ENCODE assay signal across 8 cellular contexts in genomic region chr6:158002951-158003853, GRCh38. TPM values are rescaled to one million over a fixed set of nuclear protein-coding genes. Genes with fewer than 3 reads are reported as not detected.
A peak's percentile ranks its signal among the peaks of the same experiment; 100 is the strongest.
DNase-seq lines count a peak whose midpoint lies in the region; ATAC-seq and TF ChIP-seq lines count a peak whose summit lies in the region.

No MANE protein-coding gene starts in this region.

- H3K4me1 Mint-ChIP-seq in activated naive CD4-positive, alpha-beta T cell treated with anti-CD3 and anti-CD28 coated beads, Interleukin-2, amount 50 U/mL, for 24 hours = peaks cover 69% of the 10 kb centered on the region

- no peak overlapping the region for H3K4me3 ChIP-seq in sigmoid colon

- no peak for TF ChIP-seq CTCF in sigmoid colon (IDR thresholded peaks at IDR 0.05)

- no peak overlapping the region for H3K4me3 Mint-ChIP-seq in activated naive CD4-positive, alpha-beta T cell treated with anti-CD3 and anti-CD28 coated beads, Interleukin-2, amount 50 U/mL, for 24 hours

- ATAC-seq in HG03378 (IDR thresholded peaks at IDR 0.05; ENCODE audit: unreplicated experiment) = no peak

- H3K27me3 Mint-ChIP-seq in activated naive CD4-positive, alpha-beta T cell treated with anti-CD3 and anti-CD28 coated beads, Interleukin-2, amount 50 U/mL, for 24 hours = no peaks in the 10 kb centered on the region

- no peaks in the 10 kb centered on the region for H3K9me3 ChIP-seq in sigmoid colon

- no peak for TF ChIP-seq POLR2A in sigmoid colon (IDR thresholded peaks at IDR 0.05)

- H3K27ac ChIP-seq in sigmoid colon = peak overlapping the region; percentile 77 to 90 (median 82)

- peak overlapping the region; percentile 41 for H3K27ac Mint-ChIP-seq in activated naive CD4-positive, alpha-beta T cell treated with anti-CD3 and anti-CD28 coated beads, Interleukin-2, amount 50 U/mL, for 24 hours

- DNase-seq in DMS 273 (lab: John Stamatoyannopoulos, UW; ENCODE audit: unreplicated experiment) (peak; percentile 43), DMS 273 treated with DMSO at 0.1 percent for 48 hours (lab: John Stamatoyannopoulos, UW) (no peak), cardiac septum (ENCODE audit: low spot score) (peak; percentile 81), sigmoid colon (peak; percentile 87), DMS79 treated with DMSO at 0.1 percent for 48 hours (lab: John Stamatoyannopoulos, UW) (no peak)
- no peak for DNase-seq in activated CD4-positive, CD25-positive, alpha-beta regulatory T cell treated with anti-CD3 and anti-CD28 coated beads, Interleukin-2, amount 50 U/mL, for 72 hours

- 49 to 53% methylated on average over 15 of the region's 15 CpGs for WGBS in sigmoid colon, 2 donors

- intact Hi-C loops in cardiac septum (cut with DNase I) = no loop called here
- intact Hi-C loops in sigmoid colon (cut with DNase I) = loop anchor here (1.0 kb wide), 1 partner anchor 34 kb away; no protein-coding TSS in a partner anchor

- no peaks in the 10 kb centered on the region for H3K27me3 ChIP-seq in sigmoid colon

- peaks cover 0 to 69% (median 53%) of the 10 kb centered on the region in 4 donors for H3K4me1 ChIP-seq in sigmoid colon

- H3K9me3 Mint-ChIP-seq in activated naive CD4-positive, alpha-beta T cell treated with anti-CD3 and anti-CD28 coated beads, Interleukin-2, amount 50 U/mL, for 24 hours = no peaks in the 10 kb centered on the region

- peaks cover 12% of the 10 kb centered on the region for H3K36me3 Mint-ChIP-seq in activated naive CD4-positive, alpha-beta T cell treated with anti-CD3 and anti-CD28 coated beads, Interleukin-2, amount 50 U/mL, for 24 hours

- H3K36me3 ChIP-seq in sigmoid colon = no peaks in the 10 kb centered on the region

- peak in 1 of 4 donors; percentile 43 for TF ChIP-seq EP300 in sigmoid colon (IDR thresholded peaks at IDR 0.05)

RNA-seq across cellular contexts. Expression of gene SYNJ2, which starts 21.5 kb away (rescaled TPM):
- total RNA-seq in cardiac septum (24.0 TPM), sigmoid colon (10 to 100 TPM in 3 of 4 donors, 1 to 10 TPM in 1; 8.7 to 22.9 (median 12.3) TPM)
- polyA plus RNA-seq in sigmoid colon = 10 to 100 TPM in 2 of 3 donors, 1 to 10 TPM in 1; 9.6 to 13.4 (median 12.9) TPM

Comparison
In these comparisons a context has a peak if more than half of its experiments do, and no peak if none do; other contexts are left out.
1. DNase-seq: peak in DMS 273 (single experiment), cardiac septum (single experiment) and sigmoid colon (single experiment); none in DMS 273 treated with DMSO at 0.1 percent for 48 hours (single experiment), activated CD4-positive, CD25-positive, alpha-beta regulatory T cell treated with anti-CD3 and anti-CD28 coated beads, Interleukin-2, amount 50 U/mL, for 72 hours (single experiment) and DMS79 treated with DMSO at 0.1 percent for 48 hours (single experiment).